ENCODE assay signal across 38 cellular contexts in genomic region chr15:54609152-54609551, GRCh38.
"Had no signal": no experiment of that assay in that cellular context is flagged by ENCODE, and none has a peak within 500 bp of the region (broad histone marks: within the 10 kb centered on the region; RNA-seq: fewer than 3 reads in every experiment).

No MANE protein-coding gene starts in this region.

- H3K27me3 Mint-ChIP-seq: activated naive CD4-positive, alpha-beta T cell treated with anti-CD3 and anti-CD28 coated beads, Interleukin-2, amount 10 ng/mL, durations not matched to agents 7 days and 5 days; activated naive CD4-positive, alpha-beta T cell treated with anti-CD3 and anti-CD28 coated beads, Interleukin-2, amount 50 U/mL, for 24 hours; activated naive CD8-positive, alpha-beta T cell treated with anti-CD3 and anti-CD28 coated beads, Interleukin-2, amount 10 ng/mL, durations not matched to agents 7 days and 5 days; activated naive CD8-positive, alpha-beta T cell treated with anti-CD3 and anti-CD28 coated beads, Interleukin-2, amount 50 U/mL, for 24 hours; activated T-helper 17 cell treated with anti-CD3 and anti-CD28 coated beads, Interleukin-2, amount 50 U/mL, for 72 hours; brain; central memory CD8-positive, alpha-beta T cell had no signal

- H3K36me3 Mint-ChIP-seq: activated naive CD4-positive, alpha-beta T cell treated with anti-CD3 and anti-CD28 coated beads, Interleukin-2, amount 10 ng/mL, durations not matched to agents 7 days and 5 days; activated naive CD4-positive, alpha-beta T cell treated with anti-CD3 and anti-CD28 coated beads, Interleukin-2, amount 50 U/mL, for 24 hours; activated naive CD4-positive, alpha-beta T cell treated with anti-CD3 and anti-CD28 coated beads, Interleukin-2, amount 50 U/mL, for 72 hours; activated naive CD8-positive, alpha-beta T cell; activated naive CD8-positive, alpha-beta T cell treated with anti-CD3 and anti-CD28 coated beads for 36 hours; activated naive CD8-positive, alpha-beta T cell treated with anti-CD3 and anti-CD28 coated beads, Interleukin-2, amount 10 ng/mL, durations not matched to agents 7 days and 5 days; brain had no signal

- H3K9me3 Mint-ChIP-seq: activated naive CD4-positive, alpha-beta T cell treated with anti-CD3 and anti-CD28 coated beads for 36 hours; activated naive CD4-positive, alpha-beta T cell treated with anti-CD3 and anti-CD28 coated beads, Interleukin-2, amount 10 ng/mL, durations not matched to agents 7 days and 5 days; activated naive CD4-positive, alpha-beta T cell treated with anti-CD3 and anti-CD28 coated beads, Interleukin-2, amount 50 U/mL, for 24 hours; activated naive CD4-positive, alpha-beta T cell treated with anti-CD3 and anti-CD28 coated beads, Interleukin-2, amount 50 U/mL, for 72 hours; activated naive CD8-positive, alpha-beta T cell treated with anti-CD3 and anti-CD28 coated beads for 36 hours; activated naive CD8-positive, alpha-beta T cell treated with anti-CD3 and anti-CD28 coated beads, Interleukin-2, amount 10 ng/mL, durations not matched to agents 7 days and 5 days; activated naive CD8-positive, alpha-beta T cell treated with anti-CD3 and anti-CD28 coated beads, Interleukin-2, amount 50 U/mL, for 24 hours; activated T-cell treated with anti-CD3 and anti-CD28 coated beads, Interleukin-2, amount 50 U/mL, for 24 hours; activated T-cell treated with anti-CD3 and anti-CD28 coated beads, Interleukin-2, amount 50 U/mL, for 4 hours; activated T-cell treated with anti-CD3 and anti-CD28 coated beads, Interleukin-2, amount 50 U/mL, for 72 hours; activated T-helper 1 cell treated with anti-CD3 and anti-CD28 coated beads, Interleukin-12 subunit alpha, Interleukin-12 subunit beta, Interleukin-2, Interleukin-4 antibody, amounts not matched to agents 30 ng/mL and 10 ng/mL and 1 ng/mL, durations not matched to agents 14 hours and 24 hours and 36 hours; activated T-helper 17 cell treated with anti-CD3 and anti-CD28 coated beads, Interleukin-2, amount 50 U/mL, for 72 hours; activated T-helper 2 cell treated with anti-CD3 and anti-CD28 coated beads, Interferon-gamma antibody, Interleukin-2, Interleukin-4, amounts not matched to agents 10 μg/mL and 5 μg/mL and 100 μg/mL, durations not matched to agents 14 hours and 24 hours and 36 hours had no signal

- H3K27ac Mint-ChIP-seq: activated naive CD4-positive, alpha-beta T cell treated with anti-CD3 and anti-CD28 coated beads for 36 hours; activated naive CD4-positive, alpha-beta T cell treated with anti-CD3 and anti-CD28 coated beads, Interleukin-2, amount 10 ng/mL, durations not matched to agents 7 days and 5 days; activated naive CD4-positive, alpha-beta T cell treated with anti-CD3 and anti-CD28 coated beads, Interleukin-2, amount 50 U/mL, for 24 hours; activated naive CD4-positive, alpha-beta T cell treated with anti-CD3 and anti-CD28 coated beads, Interleukin-2, amount 50 U/mL, for 72 hours; activated naive CD8-positive, alpha-beta T cell; activated naive CD8-positive, alpha-beta T cell treated with anti-CD3 and anti-CD28 coated beads for 36 hours; activated naive CD8-positive, alpha-beta T cell treated with anti-CD3 and anti-CD28 coated beads, Interleukin-2, amount 10 ng/mL, durations not matched to agents 7 days and 5 days; activated naive CD8-positive, alpha-beta T cell treated with anti-CD3 and anti-CD28 coated beads, Interleukin-2, amount 50 U/mL, for 24 hours; activated T-cell treated with anti-CD3 and anti-CD28 coated beads, Interleukin-2, amount 50 U/mL, for 24 hours; activated T-cell treated with anti-CD3 and anti-CD28 coated beads, Interleukin-2, amount 50 U/mL, for 72 hours; activated T-helper 1 cell treated with anti-CD3 and anti-CD28 coated beads, Interleukin-12 subunit alpha, Interleukin-12 subunit beta, Interleukin-2, Interleukin-4 antibody, amounts not matched to agents 30 ng/mL and 10 ng/mL and 1 ng/mL, durations not matched to agents 14 hours and 24 hours and 36 hours; activated T-helper 17 cell treated with anti-CD3 and anti-CD28 coated beads, Interleukin-2, amount 50 U/mL, for 72 hours; activated T-helper 2 cell treated with anti-CD3 and anti-CD28 coated beads, Interferon-gamma antibody, Interleukin-2, Interleukin-4, amounts not matched to agents 10 μg/mL and 5 μg/mL and 100 μg/mL, durations not matched to agents 14 hours and 24 hours and 36 hours; brain had no signal

- DNase-seq: activated effector memory CD4-positive, alpha-beta T cell treated with anti-CD3 and anti-CD28 coated beads, Interleukin-2, amount 50 U/mL, for 16 hours; activated effector memory CD4-positive, alpha-beta T cell treated with Interleukin-2 at 50 U/mL for 16 hours; activated gamma-delta T cell; activated gamma-delta T cell treated with Interleukin-2 at 50 U/mL for 16 hours; activated naive CD4-positive, alpha-beta T cell; activated naive CD4-positive, alpha-beta T cell treated with anti-CD3 and anti-CD28 coated beads for 36 hours; activated naive CD4-positive, alpha-beta T cell treated with anti-CD3 and anti-CD28 coated beads, Interleukin-2, amount 10 ng/mL, durations not matched to agents 7 days and 5 days; activated naive CD4-positive, alpha-beta T cell treated with anti-CD3 and anti-CD28 coated beads, Interleukin-2, amount 50 U/mL, for 16 hours; activated naive CD4-positive, alpha-beta T cell treated with Interleukin-2 at 50 U/mL for 16 hours; activated naive CD8-positive, alpha-beta T cell treated with anti-CD3 and anti-CD28 coated beads for 36 hours; activated naive CD8-positive, alpha-beta T cell treated with anti-CD3 and anti-CD28 coated beads, Interleukin-2, amount 10 ng/mL, durations not matched to agents 7 days and 5 days; activated naive CD8-positive, alpha-beta T cell treated with anti-CD3 and anti-CD28 coated beads, Interleukin-2, amount 50 U/mL, for 24 hours; activated T-cell treated with anti-CD3 and anti-CD28 coated beads, Interleukin-2, amount 50 U/mL, for 1 hour; activated T-cell treated with anti-CD3 and anti-CD28 coated beads, Interleukin-2, amount 50 U/mL, for 24 hours; activated T-cell treated with anti-CD3 and anti-CD28 coated beads, Interleukin-2, amount 50 U/mL, for 4 hours; activated T-cell treated with anti-CD3 and anti-CD28 coated beads, Interleukin-2, amount 50 U/mL, for 48 hours; activated T-cell treated with anti-CD3 and anti-CD28 coated beads, Interleukin-2, amount 50 U/mL, for 72 hours; adrenal gland; amniotic stem cell; amygdala; anterior cingulate cortex; aorta; body of pancreas; brain microvascular endothelial cell; caudate nucleus; central memory CD4-positive, alpha-beta T cell; cerebellar nuclear complex had no signal

- H3K27ac ChIP-seq: adrenal gland, ascending aorta, body of pancreas, brain microvascular endothelial cell, breast epithelium, cardiac muscle cell had no signal

- H3K27me3 ChIP-seq: adrenal gland, ascending aorta, body of pancreas, brain microvascular endothelial cell, breast epithelium, cardiac muscle cell had no signal

- H3K9me3 ChIP-seq: adrenal gland, ascending aorta, body of pancreas, breast epithelium had no signal

- H3K4me1 Mint-ChIP-seq: activated naive CD4-positive, alpha-beta T cell treated with anti-CD3 and anti-CD28 coated beads, Interleukin-2, amount 10 ng/mL, durations not matched to agents 7 days and 5 days; activated naive CD4-positive, alpha-beta T cell treated with anti-CD3 and anti-CD28 coated beads, Interleukin-2, amount 50 U/mL, for 24 hours; activated naive CD8-positive, alpha-beta T cell treated with anti-CD3 and anti-CD28 coated beads for 36 hours; activated naive CD8-positive, alpha-beta T cell treated with anti-CD3 and anti-CD28 coated beads, Interleukin-2, amount 10 ng/mL, durations not matched to agents 7 days and 5 days; activated naive CD8-positive, alpha-beta T cell treated with anti-CD3 and anti-CD28 coated beads, Interleukin-2, amount 50 U/mL, for 24 hours; activated T-helper 17 cell treated with anti-CD3 and anti-CD28 coated beads, Interleukin-2, amount 50 U/mL, for 72 hours; central memory CD8-positive, alpha-beta T cell had no signal

- H3K4me3 ChIP-seq: adrenal gland, ascending aorta, body of pancreas, breast epithelium, cardiac muscle cell had no signal

- H3K36me3 ChIP-seq: adrenal gland, ascending aorta, brain microvascular endothelial cell, breast epithelium, cardiac muscle cell had no signal

- H3K4me3 Mint-ChIP-seq: activated naive CD4-positive, alpha-beta T cell treated with anti-CD3 and anti-CD28 coated beads for 36 hours; activated naive CD4-positive, alpha-beta T cell treated with anti-CD3 and anti-CD28 coated beads, Interleukin-2, amount 10 ng/mL, durations not matched to agents 7 days and 5 days; activated naive CD4-positive, alpha-beta T cell treated with anti-CD3 and anti-CD28 coated beads, Interleukin-2, amount 50 U/mL, for 24 hours; activated naive CD8-positive, alpha-beta T cell; activated naive CD8-positive, alpha-beta T cell treated with anti-CD3 and anti-CD28 coated beads for 36 hours; activated naive CD8-positive, alpha-beta T cell treated with anti-CD3 and anti-CD28 coated beads, Interleukin-2, amount 10 ng/mL, durations not matched to agents 7 days and 5 days; activated naive CD8-positive, alpha-beta T cell treated with anti-CD3 and anti-CD28 coated beads, Interleukin-2, amount 50 U/mL, for 24 hours; activated T-cell treated with anti-CD3 and anti-CD28 coated beads, Interleukin-2, amount 50 U/mL, for 24 hours; activated T-cell treated with anti-CD3 and anti-CD28 coated beads, Interleukin-2, amount 50 U/mL, for 4 hours; activated T-cell treated with anti-CD3 and anti-CD28 coated beads, Interleukin-2, amount 50 U/mL, for 72 hours; activated T-helper 1 cell treated with anti-CD3 and anti-CD28 coated beads, Interleukin-12 subunit alpha, Interleukin-12 subunit beta, Interleukin-2, Interleukin-4 antibody, amounts not matched to agents 30 ng/mL and 10 ng/mL and 1 ng/mL, durations not matched to agents 14 hours and 24 hours and 36 hours; activated T-helper 17 cell treated with anti-CD3 and anti-CD28 coated beads, Interleukin-2, amount 50 U/mL, for 72 hours; brain; central memory CD8-positive, alpha-beta T cell had no signal
